17 cellular contexts compared by ENCODE assay signal in the genomic region with DNA sequence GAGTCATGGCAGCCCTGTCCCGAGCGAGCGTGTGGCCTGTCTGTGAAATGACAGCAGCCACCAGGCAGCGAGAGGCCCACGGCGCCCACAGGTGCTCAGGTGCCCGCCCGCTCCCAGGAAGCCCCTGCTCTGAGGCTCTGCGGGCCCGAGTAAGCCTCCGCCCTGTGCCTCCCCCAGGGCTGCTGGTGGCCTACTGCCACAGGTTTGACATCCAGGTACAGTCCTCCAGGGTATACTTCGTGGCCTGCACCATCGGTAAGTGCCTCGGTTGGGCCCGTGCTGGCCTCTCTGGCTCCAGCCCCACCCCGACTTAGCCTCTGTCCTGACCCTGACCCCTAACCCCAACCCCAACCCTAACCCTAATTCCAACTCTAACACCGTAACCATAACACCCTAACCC. TPM values are rescaled to one million over a fixed set of nuclear protein-coding genes. Genes with fewer than 3 reads are reported as not detected.
DNase-seq lines count a peak whose midpoint lies in the region; ATAC-seq and TF ChIP-seq lines count a peak whose summit lies in the region.
"Had no signal": no experiment of that assay in that cellular context is flagged by ENCODE, and none has a peak within 500 bp of the region (broad histone marks: within the 10 kb centered on the region; RNA-seq: fewer than 3 reads in every experiment).

No MANE protein-coding gene starts in this region.

- CTCF ChIA-PET in mammary epithelial cell (lab: Charles Lee; ENCODE audit: low non-redundant PET) = no interaction called here

- peaks cover 4% of the 10 kb centered on the region for H3K36me3 Mint-ChIP-seq in T-helper 17 cell (ENCODE audit: low read depth)

- H3K9ac ChIP-seq in BLaER1 (no peak overlapping the region), mammary epithelial cell (ENCODE audit: insufficient read depth, low read length) (no peak overlapping the region)

- H3K27me3 Mint-ChIP-seq in T-helper 17 cell = no peaks in the 10 kb centered on the region

- H3K27ac Mint-ChIP-seq in T-helper 17 cell = peak overlapping the region; percentile 32
- H3K27ac Mint-ChIP-seq: CD8-positive, alpha-beta T cell had no signal

- H3K79me2 ChIP-seq in mammary epithelial cell (ENCODE audit: insufficient read depth, low read length) = no peaks in the 10 kb centered on the region

- H3K36me3 ChIP-seq in BLaER1 = peaks cover 80% of the 10 kb centered on the region
- H3K36me3 ChIP-seq in lower lobe of right lung = peaks cover 23% of the 10 kb centered on the region
- H3K36me3 ChIP-seq in mammary epithelial cell (ENCODE audit: insufficient read depth, low read length) = no peaks in the 10 kb centered on the region

- intact Hi-C loops in lower lobe of right lung (cut with DNase I) = no loop called here
- intact Hi-C loops in mammary epithelial cell (cut with micrococcal nuclease) = no loop called here

- no peak overlapping the region for H2AFZ ChIP-seq in mammary epithelial cell (ENCODE audit: low read depth, low read length)

- no peak for TF ChIP-seq CTCF in lower lobe of right lung (IDR thresholded peaks at IDR 0.05)
- TF ChIP-seq CTCF in mammary epithelial cell (conservative IDR thresholded peaks at IDR 0.05 in 1 of 2, IDR thresholded peaks at IDR 0.05 in 1 of 2; ENCODE audit: extremely low read depth in 1 of 2, insufficient read depth in 1 of 2, low read depth in 1 of 2, low read length in 2 of 2) = no peak

- no peak overlapping the region for H3K4me3 ChIP-seq in BLaER1
- no peak overlapping the region for H3K4me3 ChIP-seq in lower lobe of right lung
- no peak overlapping the region for H3K4me3 ChIP-seq in mammary epithelial cell (replicated peaks in 1 of 3; ENCODE audit: insufficient read depth in 1 of 3, low read depth in 2 of 3, low read length in 3 of 3)
- H3K4me3 ChIP-seq: A549 had no signal

- ATAC-seq in T-helper 17 cell = no peak
- ATAC-seq in lower lobe of right lung = peak; percentile 5 to 14
- ATAC-seq in stimulated activated naive CD8-positive, alpha-beta T cell treated with anti-CD3 and anti-CD28 coated beads, Interleukin-15, Interleukin-2, amounts not matched to agents 100 U/mL and 50 U/mL, for 24 hours = no peak
- ATAC-seq: CD8-positive, alpha-beta T cell had no signal

- H3K27ac ChIP-seq in BLaER1 (peak overlapping the region; percentile 35), lower lobe of right lung (no peak overlapping the region), substantia nigra (ENCODE audit: low read depth, low read length, poor library complexity, severe bottlenecking) (peak overlapping the region; percentile 19), mammary epithelial cell (ENCODE audit: insufficient read depth, low read depth, low read length) (no peak overlapping the region)
- H3K27ac ChIP-seq: A549 had no signal

- peaks cover 13% of the 10 kb centered on the region for H4K20me1 ChIP-seq in BLaER1
- H4K20me1 ChIP-seq in mammary epithelial cell (ENCODE audit: insufficient read depth, low read length) = no peaks in the 10 kb centered on the region

- in situ Hi-C loops in mammary epithelial cell (cut with MboI; ENCODE audit: low sequenced_read_pairs in 2 of 2) = no loop called here

- no peak for DNase-seq in T-helper 17 cell
- peak; percentile 34 for DNase-seq in lower lobe of right lung
- no peak for DNase-seq in substantia nigra (lab: John Stamatoyannopoulos, UW)
- no peak for DNase-seq in stimulated activated naive CD8-positive, alpha-beta T cell treated with anti-CD3 and anti-CD28 coated beads, Interleukin-15, Interleukin-2, amounts not matched to agents 100 U/mL and 50 U/mL, for 24 hours
- DNase-seq in mammary epithelial cell = no peak
- DNase-seq in NCI-H82 (lab: John Stamatoyannopoulos, UW) = no peak
- DNase-seq: BE2C; CD8-positive, alpha-beta T cell; COR-L47; DMS153; EL; GOT3; H9 had no signal

- H3K4me2 ChIP-seq in BLaER1 (peak overlapping the region; percentile 37; the same call in 1 of the 2 replicates), mammary epithelial cell (ENCODE audit: insufficient read depth, low read depth, low read length) (no peak overlapping the region)
- H3K4me2 ChIP-seq: A549 had no signal

- peaks cover 48% of the 10 kb centered on the region for H3K4me1 ChIP-seq in BLaER1
- no peaks in the 10 kb centered on the region for H3K4me1 ChIP-seq in lower lobe of right lung
- no peaks in the 10 kb centered on the region for H3K4me1 ChIP-seq in mammary epithelial cell (ENCODE audit: insufficient read depth, low read length)
- H3K4me1 ChIP-seq: A549 had no signal

- H3K4me3 Mint-ChIP-seq in T-helper 17 cell = no peak overlapping the region
- H3K4me3 Mint-ChIP-seq: CD14-positive monocyte; CD8-positive, alpha-beta T cell; H9 had no signal

- H3K27me3 ChIP-seq in BLaER1 (no peaks in the 10 kb centered on the region), lower lobe of right lung (ENCODE audit: low read depth) (no peaks in the 10 kb centered on the region), mammary epithelial cell (ENCODE audit: insufficient read depth, low read length) (no peaks in the 10 kb centered on the region)
- H3K27me3 ChIP-seq: BE2C had no signal

- no peaks in the 10 kb centered on the region for H3K4me1 Mint-ChIP-seq in T-helper 17 cell
- H3K4me1 Mint-ChIP-seq: CD14-positive monocyte had no signal

- 100% methylated on average over 13 of the region's 17 CpGs for WGBS in mammary epithelial cell (ENCODE audit: low coverage, missing lambda C conversion rate)

- dilution Hi-C loops in mammary epithelial cell (cut with HindIII; ENCODE audit: low sequenced_read_pairs) = no loop called here

- H3K9me3 ChIP-seq in BLaER1 = no peaks in the 10 kb centered on the region
- no peaks in the 10 kb centered on the region for H3K9me3 ChIP-seq in T-helper 17 cell (ENCODE audit: control insufficient read depth, low read length, poor library complexity, severe bottlenecking)
- no peaks in the 10 kb centered on the region for H3K9me3 ChIP-seq in lower lobe of right lung
- no peaks in the 10 kb centered on the region for H3K9me3 ChIP-seq in mammary epithelial cell (replicated peaks; ENCODE audit: insufficient read depth, low read length)
- H3K9me3 ChIP-seq: A549, BE2C had no signal

- BruUV-seq in mammary epithelial cell (replicated peaks; lab: Mats Ljungman, UMichigan) = no TSS peak

RNA-seq across cellular contexts. Expression of gene TMPRSS9, which starts 15.0 kb away (rescaled TPM):
- total RNA-seq in T-helper 17 cell (not detected), lower lobe of right lung (not detected), mammary epithelial cell (not detected)
- not detected for polyA plus RNA-seq in mammary epithelial cell
- not detected for polyA minus RNA-seq in mammary epithelial cell
- total RNA-seq: CD8-positive, alpha-beta T cell had no signal
- polyA plus RNA-seq: AG04450 had no signal

RNA-seq across cellular contexts. Expression of gene SPPL2B, which starts 16.6 kb away (rescaled TPM):
- total RNA-seq in T-helper 17 cell (10 to 100 TPM; 73.2 to 86.1 TPM), lower lobe of right lung (52.3 TPM), mammary epithelial cell (10 to 100 TPM; 21.8 to 50.7 TPM)
- 13.5 TPM for polyA plus RNA-seq in mammary epithelial cell
- 3.9 TPM for polyA minus RNA-seq in mammary epithelial cell

RNA-seq across cellular contexts. Expression of gene LSM7, which starts 16.7 kb away (rescaled TPM):
- total RNA-seq in T-helper 17 cell (10 to 100 TPM; 71.5 to 72.2 TPM), lower lobe of right lung (58.2 TPM), mammary epithelial cell (10 to 100 TPM; 67.7 to 91.6 TPM)
- 442 TPM for polyA plus RNA-seq in mammary epithelial cell
- 35.3 TPM for polyA minus RNA-seq in mammary epithelial cell

RNA-seq across cellular contexts. Expression of gene LINGO3, which starts 37.1 kb away (rescaled TPM):
- total RNA-seq in T-helper 17 cell = under 1 TPM; 0.20 to 0.29 TPM
- total RNA-seq in lower lobe of right lung = not detected
- not detected for total RNA-seq in mammary epithelial cell
- not detected for polyA plus RNA-seq in mammary epithelial cell
- polyA minus RNA-seq in mammary epithelial cell = not detected
- polyA plus RNA-seq: A549, AG04450 had no signal

Comparison
In these comparisons a context has a peak if more than half of its experiments do, and no peak if none do; other contexts are left out.
1. H3K27ac ChIP-seq: peak in BLaER1 (single experiment) and substantia nigra (single experiment); none in lower lobe of right lung (single experiment) and mammary epithelial cell (single experiment).
2. ATAC-seq: peak in lower lobe of right lung (2 of 2); none in T-helper 17 cell (single experiment) and stimulated activated naive CD8-positive, alpha-beta T cell treated with anti-CD3 and anti-CD28 coated beads, Interleukin-15, Interleukin-2, amounts not matched to agents 100 U/mL and 50 U/mL, for 24 hours (single experiment).